In the genomic region with DNA sequence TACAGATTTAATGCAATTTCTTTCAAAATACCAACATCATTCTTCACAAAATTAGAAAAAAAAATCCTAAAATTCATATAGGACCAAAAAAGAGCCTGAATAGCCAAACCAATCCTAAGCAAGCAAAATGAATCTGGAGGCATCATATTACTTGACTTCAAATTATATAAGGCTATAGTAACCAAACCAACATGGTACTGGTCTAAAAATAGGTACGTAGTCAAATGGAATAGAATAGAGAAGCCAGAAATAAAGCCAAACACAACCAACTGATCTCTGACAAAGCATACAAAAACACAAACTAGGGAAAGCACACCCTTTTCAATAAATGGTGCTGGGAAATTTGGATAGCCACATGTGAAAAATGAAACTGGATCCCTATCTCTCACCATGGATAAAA, we compare ENCODE assay signal across 5 cellular contexts.
"Had no signal": no experiment of that assay in that cellular context is flagged by ENCODE, and none has a peak within 500 bp of the region (broad histone marks: within the 10 kb centered on the region; RNA-seq: fewer than 3 reads in every experiment).

No MANE protein-coding gene starts in this region.

- H3K27ac ChIP-seq: HL-60 had no signal

- H3K4me3 ChIP-seq: GM23338 had no signal

- ATAC-seq: GM23338, HepG2 had no signal

- DNase-seq: H9, HCEC 1CT had no signal
